In genomic region chr5:53109436-53110127, GRCh38 we compare ENCODE assay signal across 8 cellular contexts. TPM values are rescaled to one million over a fixed set of nuclear protein-coding genes. Genes with fewer than 3 reads are reported as not detected.
DNase-seq lines count a peak whose midpoint lies in the region; ATAC-seq, FAIRE-seq and TF ChIP-seq lines count a peak whose summit lies in the region.

TSS of gene MOCS2 (minus strand) at chr5:53109757. CDS start at chr5:53107174, 2,583 bp downstream.

- TF ChIP-seq CTCF in IMR-90 (conservative IDR thresholded peaks at IDR 0.05; ENCODE audit: low read depth, low read length) (no peak), OCI-LY7 (conservative IDR thresholded peaks at IDR 0.05; ENCODE audit: low read length) (no peak), endothelial cell of umbilical vein (IDR thresholded peaks at IDR 0.05; ENCODE audit: extremely low read depth in 1 of 2, insufficient read depth in 1 of 2, low read depth in 1 of 2, low read length in 2 of 2) (no peak)

- intact Hi-C loops in IMR-90 (cut with micrococcal nuclease) (no loop called here), OCI-LY7 (cut with micrococcal nuclease; ENCODE audit: unreplicated experiment) (loop anchor here (2.0 kb wide), 1 partner anchor 311 kb away; no protein-coding TSS in a partner anchor), endothelial cell of umbilical vein (cut with micrococcal nuclease) (loop anchor here (1.0 kb wide), 1 partner anchor 309 kb away; no protein-coding TSS in a partner anchor)

- in situ Hi-C loops in IMR-90 (cut with MboI; ENCODE audit: low sequenced_read_pairs): no loop called here

- DNase-seq in DMS 273 treated with DMSO at 0.1 percent for 48 hours (lab: John Stamatoyannopoulos, UW) (peak; percentile 74), IMR-90 (peak; percentile 87), OCI-LY7 (ENCODE audit: low spot score) (peak; percentile 92), activated T-cell treated with anti-CD3 and anti-CD28 coated beads for 1 hour (ENCODE audit: low read depth) (peak; percentile 87), endothelial cell of umbilical vein (ENCODE audit: low read depth, low spot score) (peak; percentile 94), midbrain (lab: John Stamatoyannopoulos, UW) (peak; percentile 91)
- DNase-seq in stimulated activated CD8-positive, alpha-beta memory T cell treated with anti-CD3 and anti-CD28 coated beads, Interleukin-15, amount 100 ng/mL, for 48 hours (ENCODE audit: low read depth in 2 of 2): peak; percentile 86 to 87

- peak within 1 kb of the TSS; percentile 84 for H4K5ac ChIP-seq in IMR-90 (ENCODE audit: low read depth, low read length)

- peak within 1 kb of the TSS; percentile 59; the same call in 1 of the 2 replicates for H2BK20ac ChIP-seq in IMR-90 (ENCODE audit: low read depth, low read length)

- peak within 1 kb of the TSS; percentile 99 for H3K4ac ChIP-seq in IMR-90 (ENCODE audit: low read depth, low read length)

- peak within 1 kb of the TSS; percentile 89 for H3K56ac ChIP-seq in IMR-90 (ENCODE audit: extremely low read depth, insufficient read depth, low read length)

- H3K36me3 ChIP-seq in IMR-90 (ENCODE audit: control insufficient read depth, insufficient read depth, low read length) (peaks cover 2% of the 10 kb centered on the region; the same call in 1 of the 2 replicates), OCI-LY7 (ENCODE audit: insufficient read depth, low read length) (no peaks in the 10 kb centered on the region), endothelial cell of umbilical vein (ENCODE audit: control insufficient read depth in 2 of 2, extremely low read depth in 1 of 2, insufficient read depth in 2 of 2, low read length in 2 of 2) (no peaks in the 10 kb centered on the region)

- BruUV-seq in IMR-90 (replicated peaks; lab: Mats Ljungman, UMichigan) (no TSS peak), OCI-LY7 (replicated peaks; lab: Mats Ljungman, UMichigan) (no TSS peak), endothelial cell of umbilical vein (replicated peaks; lab: Mats Ljungman, UMichigan) (no TSS peak)

- dilution Hi-C loops in IMR-90 (cut with HindIII; ENCODE audit: low sequenced_read_pairs, unreplicated experiment) (no loop called here), endothelial cell of umbilical vein (cut with MboI; ENCODE audit: extremely low pct_ligation_motif_present, low sequenced_read_pairs) (no loop called here)

- H3K79me2 ChIP-seq in OCI-LY7 (ENCODE audit: insufficient read depth, low read depth, low read length) (no peaks in the 10 kb centered on the region; the same call in 1 of the 2 replicates), endothelial cell of umbilical vein (ENCODE audit: control insufficient read depth, insufficient read depth, low read length) (peaks cover 1% of the 10 kb centered on the region)

- H2BK120ac ChIP-seq in IMR-90 (ENCODE audit: low read depth, low read length): peak within 1 kb of the TSS; percentile 90

- H3K27me3 ChIP-seq in IMR-90 (ENCODE audit: control insufficient read depth, insufficient read depth, low read length) (no peaks in the 10 kb centered on the region), endothelial cell of umbilical vein (ENCODE audit: control insufficient read depth in 2 of 2, insufficient read depth in 2 of 2, low read length in 2 of 2) (no peaks in the 10 kb centered on the region)

- H3K4me3 ChIP-seq in IMR-90 (ENCODE audit: insufficient read depth, low read depth, low read length) (peak within 1 kb of the TSS; percentile 71), OCI-LY7 (ENCODE audit: low read depth, low read length, poor library complexity, severe bottlenecking) (peak within 1 kb of the TSS; percentile 74), endothelial cell of umbilical vein (replicated peaks in 1 of 3; ENCODE audit: insufficient read depth in 1 of 3, low read depth in 1 of 3, low read length in 3 of 3) (peak within 1 kb of the TSS; percentile 67 to 88 (median 71))

- peak within 1 kb of the TSS; percentile 100 for H3K4me2 ChIP-seq in IMR-90 (ENCODE audit: low read depth, low read length)
- peak within 1 kb of the TSS; percentile 88 for H3K4me2 ChIP-seq in OCI-LY7 (ENCODE audit: low read length)
- H3K4me2 ChIP-seq in endothelial cell of umbilical vein (ENCODE audit: insufficient read depth, low read length): peak within 1 kb of the TSS; percentile 96

- no peaks in the 10 kb centered on the region; the same call in 1 of the 2 replicates for H3K4me1 ChIP-seq in IMR-90 (ENCODE audit: control insufficient read depth, insufficient read depth, low read length)
- peaks cover 16% of the 10 kb centered on the region for H3K4me1 ChIP-seq in OCI-LY7 (ENCODE audit: insufficient read depth, low read length, poor library complexity, severe bottlenecking)
- peaks cover 16% of the 10 kb centered on the region for H3K4me1 ChIP-seq in endothelial cell of umbilical vein (ENCODE audit: control insufficient read depth, extremely low read depth, insufficient read depth, low read length)

- H3K9me3 ChIP-seq in IMR-90 (ENCODE audit: control insufficient read depth, insufficient read depth, low read length) (no peaks in the 10 kb centered on the region), OCI-LY7 (ENCODE audit: low read length) (peaks cover 5% of the 10 kb centered on the region; the same call in 1 of the 2 replicates), endothelial cell of umbilical vein (replicated peaks; ENCODE audit: control insufficient read depth, insufficient read depth, low read length) (no peaks in the 10 kb centered on the region)

- H4K20me1 ChIP-seq in IMR-90 (ENCODE audit: insufficient read depth, low read length): no peaks in the 10 kb centered on the region
- no peaks in the 10 kb centered on the region for H4K20me1 ChIP-seq in OCI-LY7 (ENCODE audit: insufficient read depth, low read length)
- no peaks in the 10 kb centered on the region for H4K20me1 ChIP-seq in endothelial cell of umbilical vein (replicated peaks; ENCODE audit: control insufficient read depth, extremely low read depth, insufficient read depth, low read length)

- ATAC-seq in GM21529 (IDR thresholded peaks at IDR 0.05; ENCODE audit: unreplicated experiment) (peak; percentile 95), IMR-90 (ENCODE audit: low read depth) (peak; percentile 99)

- peak within 1 kb of the TSS; percentile 81 for H3K27ac ChIP-seq in IMR-90 (ENCODE audit: insufficient read depth, low read length)
- no peak within 1 kb of the TSS for H3K27ac ChIP-seq in OCI-LY7 (ENCODE audit: low read depth, low read length, poor library complexity, severe bottlenecking)
- no peak within 1 kb of the TSS for H3K27ac ChIP-seq in endothelial cell of umbilical vein (ENCODE audit: insufficient read depth, low read depth, low read length)

- peak within 1 kb of the TSS; percentile 92 for H2AK5ac ChIP-seq in IMR-90 (ENCODE audit: low read depth, low read length)

- H3K79me1 ChIP-seq in IMR-90 (ENCODE audit: low read depth in 1 of 2, low read length in 2 of 2): peaks cover 19 to 40% of the 10 kb centered on the region in 2 experiments

- FAIRE-seq in endothelial cell of umbilical vein (lab: Jason Lieb, UNC): peak; percentile 83

- H3K23ac ChIP-seq in IMR-90 (ENCODE audit: low read depth, low read length): peak within 1 kb of the TSS; percentile 100

- peak within 1 kb of the TSS; percentile 73 to 98 for H4K8ac ChIP-seq in IMR-90 (ENCODE audit: low read depth in 2 of 2, low read length in 2 of 2)

- H3K14ac ChIP-seq in IMR-90 (replicated peaks; ENCODE audit: low read depth, low read length): peak within 1 kb of the TSS; percentile 100

- no peaks in the 10 kb centered on the region for H3K9me2 ChIP-seq in OCI-LY7 (ENCODE audit: insufficient read depth, low read length)

- TF ChIP-seq RAD21 in IMR-90 (IDR thresholded peaks at IDR 0.05; ENCODE audit: low read length): no peak

- H2AFZ ChIP-seq in IMR-90 (replicated peaks; ENCODE audit: low read length, poor library complexity) (peak within 1 kb of the TSS; percentile 100), OCI-LY7 (ENCODE audit: low read length) (peak within 1 kb of the TSS; percentile 95), endothelial cell of umbilical vein (ENCODE audit: low read depth, low read length) (peak within 1 kb of the TSS; percentile 67)

- H3K9me1 ChIP-seq in IMR-90 (ENCODE audit: insufficient read depth, low read length) (peaks cover 4% of the 10 kb centered on the region; the same call in 1 of the 2 replicates), endothelial cell of umbilical vein (replicated peaks; ENCODE audit: control insufficient read depth, extremely low read depth, insufficient read depth, low read length) (no peaks in the 10 kb centered on the region)

- WGBS in IMR-90 (ENCODE audit: extremely low coverage in 2 of 2, insufficient read length in 1 of 2), 2 experiments: 1% methylated on average over 25 of the region's 55 CpGs; no CpG with 5 or more reads in 1 of the 2 experiments

- H3K9ac ChIP-seq in IMR-90 (ENCODE audit: low read depth, low read length) (peak within 1 kb of the TSS; percentile 97), endothelial cell of umbilical vein (replicated peaks; ENCODE audit: extremely low read depth, insufficient read depth, low read length) (peak within 1 kb of the TSS; percentile 39)

- TF ChIP-seq POLR2A in IMR-90 (IDR thresholded peaks at IDR 0.05; ENCODE audit: low read depth, low read length): 0 out of 2 replicates have a peak, but pooled peaks have one; percentile 43
- TF ChIP-seq POLR2A in endothelial cell of umbilical vein (IDR thresholded peaks at IDR 0.05; ENCODE audit: low read depth, low read length): peak; percentile 96

- peak within 1 kb of the TSS; percentile 79 for H3K18ac ChIP-seq in IMR-90 (ENCODE audit: low read depth, low read length)

- POLR2A ChIA-PET in IMR-90 (lab: Charles Lee; ENCODE audit: unreplicated experiment): interaction anchor here (0.5 to 1.0 kb wide), 4 partner anchors 18 to 419 kb away, joined by 3 to 6 read pairs (median 4); partner anchors contain the start of gene FST
- POLR2A ChIA-PET in OCI-LY7 (lab: Charles Lee): interaction anchor here (0.5 to 1.7 kb wide), 13 partner anchors 12 to 1384 kb away, joined by 3 to 13 read pairs (median 4); no protein-coding TSS in a partner anchor
- POLR2A ChIA-PET in endothelial cell of umbilical vein (lab: Charles Lee): interaction anchor here (1.0 kb wide), 2 partner anchors 120 to 161 kb away, joined by 3 read pairs; partner anchors contain the start of gene ITGA2

- peak within 1 kb of the TSS; percentile 77; the same call in 1 of the 3 replicates for H2BK15ac ChIP-seq in IMR-90 (ENCODE audit: low read depth, low read length)

- peak within 1 kb of the TSS; percentile 89 for H2AK9ac ChIP-seq in IMR-90 (replicated peaks; ENCODE audit: low read depth, low read length, poor library complexity)

- CTCF ChIA-PET in IMR-90 (lab: Yijun Ruan, JAX) (interaction anchor here (1.7 kb wide), 1 partner anchor 161 kb away, joined by 5 read pairs; no protein-coding TSS in a partner anchor), OCI-LY7 (lab: Charles Lee; ENCODE audit: unreplicated experiment) (interaction anchor here (0.6 kb wide), 1 partner anchor 13 kb away, joined by 3 read pairs; no protein-coding TSS in a partner anchor), endothelial cell of umbilical vein (lab: Charles Lee) (interaction anchor here (0.7 to 1.3 kb wide), 10 partner anchors 13 to 1407 kb away, joined by 3 to 18 read pairs (median 3); no protein-coding TSS in a partner anchor)

- H2BK5ac ChIP-seq in IMR-90 (ENCODE audit: low read depth, low read length, poor library complexity, severe bottlenecking): peak within 1 kb of the TSS; percentile 93

- peak within 1 kb of the TSS; percentile 91 for H4K91ac ChIP-seq in IMR-90 (ENCODE audit: insufficient read depth, low read depth, low read length)

RNA-seq across cellular contexts. Expression of gene MOCS2, which starts in this region (rescaled TPM):
- total RNA-seq in IMR-90 (2012; rRNA removed): 36.4 and 62.5 TPM in 2 replicates
- polyA plus RNA-seq in IMR-90 (2012; rRNA removed): 32.8 and 40.0 TPM in 2 replicates
- 4.7 and 5.5 TPM in 2 replicates for polyA plus RNA-seq in IMR-90 (2012; cell fraction: cytosol; rRNA removed)
- polyA plus RNA-seq in IMR-90 (2012; cell fraction: nucleus; rRNA removed; ENCODE audit: low replicate concordance): 1.2 and 13.8 TPM in 2 replicates
- total RNA-seq in OCI-LY7 (2014; rRNA removed; shearing (Covaris generic)): 11.6 and 12.1 TPM in 2 replicates
- 20.7 and 23.2 TPM in 2 replicates for total RNA-seq in OCI-LY7 (2022)
- total RNA-seq in endothelial cell of umbilical vein: 31.1 and 31.5 TPM in 2 replicates
- 10.4 and 14.3 TPM in 2 replicates for polyA plus RNA-seq in endothelial cell of umbilical vein
- 27.5 and 29.3 TPM in 2 replicates for polyA plus RNA-seq in endothelial cell of umbilical vein (2011; cell fraction: cytosol; rRNA removed)
- 11.8 and 16.5 TPM in 2 replicates for polyA plus RNA-seq in endothelial cell of umbilical vein (2011; cell fraction: nucleus; rRNA removed)
- polyA plus RNA-seq in endothelial cell of umbilical vein (2012): 30.0 and 49.2 TPM in 2 replicates
- polyA minus RNA-seq in endothelial cell of umbilical vein: 8.2 and 8.6 TPM in 2 replicates
- polyA minus RNA-seq in endothelial cell of umbilical vein (2011; cell fraction: cytosol; rRNA and poly(A)+ RNA removed): 13.0 TPM
- 4.8 and 8.7 TPM in 2 replicates for polyA minus RNA-seq in endothelial cell of umbilical vein (2011; cell fraction: nucleus; rRNA and poly(A)+ RNA removed)
